21 cellular contexts compared by ENCODE assay signal in genomic region chr11:58647866-58648265, GRCh38. TPM values are rescaled to one million over a fixed set of nuclear protein-coding genes. Genes with fewer than 3 reads are reported as not detected.
DNase-seq lines count a peak whose midpoint lies in the region; ATAC-seq and FAIRE-seq lines count a peak whose summit lies in the region.
"Had no signal": no experiment of that assay in that cellular context is flagged by ENCODE, and none has a peak within 500 bp of the region (broad histone marks: within the 10 kb centered on the region; RNA-seq: fewer than 3 reads in every experiment).

No MANE protein-coding gene starts in this region.

- POLR2A ChIA-PET in naive thymus-derived CD8-positive, alpha-beta T cell (lab: Charles Lee), result no interaction called here

- H3K4me3 ChIP-seq in SK-N-MC, result peak overlapping the region; percentile 67
- H3K4me3 ChIP-seq: gastroesophageal sphincter, SJSA1 had no signal

- FAIRE-seq in GM18507 (lab: Jason Lieb, UNC), result peak; percentile 15

- H3K9me3 ChIP-seq in SK-N-MC (ENCODE audit: low read depth, low read length), result no peaks in the 10 kb centered on the region; the same call in 1 of the 2 replicates

- H3K9me3 Mint-ChIP-seq in naive thymus-derived CD8-positive, alpha-beta T cell, result peaks cover 0 to 28% (median 8%) of the 10 kb centered on the region in 9 donors
- H3K9me3 Mint-ChIP-seq: CD4-positive, alpha-beta T cell had no signal

- H3K4me1 Mint-ChIP-seq in naive thymus-derived CD8-positive, alpha-beta T cell, result peaks cover 0 to 12% (median 0%) of the 10 kb centered on the region in 4 donors

- no peaks in the 10 kb centered on the region for H3K27me3 Mint-ChIP-seq in naive thymus-derived CD8-positive, alpha-beta T cell
- H3K27me3 Mint-ChIP-seq: CD4-positive, alpha-beta T cell had no signal

- H3K9ac ChIP-seq in SK-N-MC (ENCODE audit: insufficient read length), result no peak overlapping the region

- ATAC-seq in GM21717 (IDR thresholded peaks at IDR 0.05; ENCODE audit: unreplicated experiment) (peak; percentile 3), HG03196 (IDR thresholded peaks at IDR 0.05; ENCODE audit: unreplicated experiment) (peak; percentile 17)
- ATAC-seq in naive thymus-derived CD8-positive, alpha-beta T cell, result no peak
- ATAC-seq: gastroesophageal sphincter, Panc1 had no signal

- H3K27ac ChIP-seq in SK-N-MC (peak overlapping the region; percentile 88), caudate nucleus (ENCODE audit: low read depth, low read length) (no peak overlapping the region)
- H3K27ac ChIP-seq: gastroesophageal sphincter, SJSA1 had no signal

- DNase-seq in GM18507 (ENCODE audit: extremely low spot score, insufficient read length, low read depth), result no peak
- no peak for DNase-seq in SK-N-MC (ENCODE audit: low read depth, low spot score)
- no peak for DNase-seq in NCI-H2196 treated with DMSO at 0.1 percent for 48 hours (lab: John Stamatoyannopoulos, UW; ENCODE audit: unreplicated experiment)
- no peak for DNase-seq in naive thymus-derived CD8-positive, alpha-beta T cell
- DNase-seq in caudate nucleus (lab: John Stamatoyannopoulos, UW), result no peak
- no peak for DNase-seq in SW480 (ENCODE audit: low spot score)
- DNase-seq: activated CD4-positive, alpha-beta T cell treated with anti-CD3 and anti-CD28 coated beads, Interleukin-2, amount 50 U/mL, for 4 hours; activated naive CD4-positive, alpha-beta T cell; aorta; CD4-positive, alpha-beta T cell; erythroblast; HCEC 1CT; NCI-H1436 treated with DMSO at 0.1 percent for 48 hours; NCI-H2171; NCI-H748 treated with DMSO at 0.1 percent for 48 hours; stimulated activated CD4-positive, alpha-beta T cell treated with anti-CD3 and anti-CD28 coated beads, Interleukin-12 subunit alpha, Interleukin-12 subunit beta, amount 100 ng/mL, for 4 hours had no signal

- H3K4me3 Mint-ChIP-seq in naive thymus-derived CD8-positive, alpha-beta T cell, result no peak overlapping the region
- H3K4me3 Mint-ChIP-seq: CD4-positive, alpha-beta T cell had no signal

- no peaks in the 10 kb centered on the region for H3K36me3 ChIP-seq in SK-N-MC (ENCODE audit: insufficient read depth, low read length)
- H3K36me3 ChIP-seq: gastroesophageal sphincter, SJSA1 had no signal

- no peak overlapping the region for H3K27ac Mint-ChIP-seq in naive thymus-derived CD8-positive, alpha-beta T cell
- H3K27ac Mint-ChIP-seq: CD4-positive, alpha-beta T cell had no signal

- H3K36me3 Mint-ChIP-seq in naive thymus-derived CD8-positive, alpha-beta T cell, result peaks cover 0 to 13% (median 8%) of the 10 kb centered on the region in 3 donors

RNA-seq across cellular contexts. Expression of gene CNTF, which starts 25.4 kb away (rescaled TPM):
- 1 to 10 TPM; 2.9 to 3.0 TPM for total RNA-seq in naive thymus-derived CD8-positive, alpha-beta T cell
- polyA plus RNA-seq in naive thymus-derived CD8-positive, alpha-beta T cell, result under 1 TPM in 2 of 3 donors, not detected in 1; 0.15 to 0.28 TPM

Comparison
In these comparisons a context has a peak if more than half of its experiments do, and no peak if none do; other contexts are left out.
1. ATAC-seq: peak in GM21717 (single experiment) and HG03196 (single experiment); none in naive thymus-derived CD8-positive, alpha-beta T cell (0 of 2).